Comparison of ENCODE assay signal across 32 cellular contexts in the genomic region with DNA sequence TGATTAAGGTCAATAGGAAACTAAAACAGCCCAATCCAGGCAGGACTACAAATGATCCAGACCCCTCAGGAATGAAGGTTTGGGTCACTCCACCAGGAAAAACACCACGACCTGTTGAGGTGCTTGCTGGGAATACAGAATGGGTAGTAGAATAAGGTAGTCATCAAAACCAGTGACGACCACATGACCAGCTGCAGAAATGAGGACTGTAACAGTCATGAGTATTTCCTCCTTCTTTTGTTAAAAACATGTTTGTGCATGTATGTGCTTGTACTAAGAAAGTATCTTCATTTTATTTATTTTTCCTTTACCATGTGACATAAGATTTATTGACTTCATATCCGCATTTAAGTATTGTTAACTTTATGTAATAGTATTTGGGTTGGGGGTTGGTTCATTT.
DNase-seq lines count a peak whose midpoint lies in the region; ATAC-seq, FAIRE-seq and TF ChIP-seq lines count a peak whose summit lies in the region.
"Had no signal": no experiment of that assay in that cellular context is flagged by ENCODE, and none has a peak within 500 bp of the region (broad histone marks: within the 10 kb centered on the region; RNA-seq: fewer than 3 reads in every experiment).

No MANE protein-coding gene starts in this region.

- no peaks in the 10 kb centered on the region for H3K4me1 ChIP-seq in foreskin keratinocyte
- H3K4me1 ChIP-seq: A549; BE2C; BLaER1; BLaER1 treated with 17β-estradiol and CSF1 and Interleukin-3, amounts not matched to agents 10 nM and 100 nM; Caco-2 had no signal

- no peaks in the 10 kb centered on the region for H3K36me3 ChIP-seq in bronchial epithelial cell (ENCODE audit: control insufficient read depth, insufficient read depth, low read length)
- H3K36me3 ChIP-seq: BE2C; BLaER1; BLaER1 treated with 17β-estradiol and CSF1 and Interleukin-3, amounts not matched to agents 10 nM and 100 nM had no signal

- TF ChIP-seq CTCF in bronchial epithelial cell (IDR thresholded peaks at IDR 0.05; ENCODE audit: insufficient read depth, low read length, severe bottlenecking) (no peak), epithelial cell of esophagus (IDR thresholded peaks at IDR 0.05; ENCODE audit: insufficient read depth, low read depth, low read length, missing control alignments) (no peak), foreskin keratinocyte (conservative IDR thresholded peaks at IDR 0.05) (no peak)

- no peak for FAIRE-seq in bronchial epithelial cell (lab: Jason Lieb, UNC)
- FAIRE-seq: A549, D721Med had no signal

- H3K4me3 ChIP-seq in bronchial epithelial cell (ENCODE audit: low read depth, low read length) (no peak overlapping the region), epithelial cell of esophagus (ENCODE audit: low read length) (no peak overlapping the region)
- H3K4me3 ChIP-seq: A549; BLaER1; BLaER1 treated with 17β-estradiol and CSF1 and Interleukin-3, amounts not matched to agents 10 nM and 100 nM had no signal

- H3K27me3 ChIP-seq in bronchial epithelial cell (ENCODE audit: control insufficient read depth, insufficient read depth, low read length) (no peaks in the 10 kb centered on the region), foreskin keratinocyte (no peaks in the 10 kb centered on the region)
- H3K27me3 ChIP-seq: BE2C; BLaER1; BLaER1 treated with 17β-estradiol and CSF1 and Interleukin-3, amounts not matched to agents 10 nM and 100 nM had no signal

- ATAC-seq in foreskin keratinocyte (no peak), HG03432 (IDR thresholded peaks at IDR 0.05; ENCODE audit: unreplicated experiment) (no peak)
- ATAC-seq: A549; CD8-positive, alpha-beta T cell had no signal

- H3K27ac ChIP-seq in foreskin keratinocyte = no peak overlapping the region
- H3K27ac ChIP-seq: 22Rv1; A549; BLaER1; BLaER1 treated with 17β-estradiol and CSF1 and Interleukin-3, amounts not matched to agents 10 nM and 100 nM; C4-2B had no signal

- peak; percentile 75 for DNase-seq in bronchial epithelial cell (ENCODE audit: low read depth)
- peak; percentile 63 for DNase-seq in epithelial cell of esophagus (ENCODE audit: low read depth)
- DNase-seq in foreskin keratinocyte = peak; percentile 18 to 56
- DNase-seq in T1000 (lab: John Stamatoyannopoulos, UW) = no peak
- DNase-seq in GDM1 (lab: John Stamatoyannopoulos, UW) = no peak
- DNase-seq: 8988T; ACHN; AML-193; BE2C; C1 segment of cervical spinal cord; Caco-2; Calu3; CD4-positive, alpha-beta memory T cell; CD4-positive, alpha-beta T cell; CD4-positive, CD25-positive, alpha-beta regulatory T cell; CD8-positive, alpha-beta memory T cell; CD8-positive, alpha-beta T cell; COR-L47; DMS 273 treated with DMSO at 0.1 percent for 48 hours; DMS153; DMS53; DMS79; DMS79 treated with DMSO at 0.1 percent for 48 hours; DND-41; EL had no signal

Comparison
In these comparisons a context has a peak if more than half of its experiments do, and no peak if none do; other contexts are left out.
1. DNase-seq: peak in bronchial epithelial cell (single experiment), epithelial cell of esophagus (single experiment) and foreskin keratinocyte (2 of 2); none in T1000 (single experiment) and GDM1 (single experiment).